In genomic region chr1:172818841-172819527, GRCh38 we compare ENCODE assay signal across 1 cellular context.
TF ChIP-seq lines count a peak whose summit lies in the region.

No MANE protein-coding gene starts in this region.

TF ChIP-seq in GM12878, 131 proteins besides CTCF, POLR2A, EP300 and RAD21 (continued from another document and continues in another):
- no peak for TF ChIP-seq ZBTB11 (CRISPR knock-in tag; IDR thresholded peaks at IDR 0.05)
- TF ChIP-seq MEF2B (IDR thresholded peaks at IDR 0.05; ENCODE audit: partially characterized antibody, poor library complexity, severe bottlenecking): peak; percentile 88
- no peak for TF ChIP-seq HSF1 (IDR thresholded peaks at IDR 0.05; ENCODE audit: low read depth, low read length)
- peak; percentile 99 for TF ChIP-seq PAX5 (IDR thresholded peaks at IDR 0.05; ENCODE audit: borderline replicate concordance, low read depth, low read length)
- TF ChIP-seq RAD51 (IDR thresholded peaks at IDR 0.05): peak; percentile 27; the same call in 1 of the 2 replicates
- TF ChIP-seq ZNF592 (IDR thresholded peaks at IDR 0.05): no peak
- TF ChIP-seq IKZF1 (conservative IDR thresholded peaks at IDR 0.05): peak; percentile 92
- TF ChIP-seq DPF2 (IDR thresholded peaks at IDR 0.05): peak; percentile 96
- TF ChIP-seq GATAD2B (conservative IDR thresholded peaks at IDR 0.05; ENCODE audit: low read depth): peak; percentile 66
- no peak for TF ChIP-seq ZBTB33 (IDR thresholded peaks at IDR 0.05)
- no peak for TF ChIP-seq SUZ12 (IDR thresholded peaks at IDR 0.05; ENCODE audit: unreplicated experiment)
- TF ChIP-seq SRF (IDR thresholded peaks at IDR 0.05; ENCODE audit: low read depth in 2 of 2, low read length in 2 of 2): 0 out of 4 replicates have a peak, but pooled peaks of 1 of the 2 experiments have one; percentile 14
- TF ChIP-seq EGR1 (IDR thresholded peaks at IDR 0.05; ENCODE audit: borderline replicate concordance in 1 of 2, low read depth in 2 of 2, low read length in 2 of 2): no peak
- peak; percentile 96 for TF ChIP-seq CBX5 (IDR thresholded peaks at IDR 0.05; ENCODE audit: low read depth)
- TF ChIP-seq ZNF217 (IDR thresholded peaks at IDR 0.05): peak; percentile 95
- no peak for TF ChIP-seq NR2C2 (IDR thresholded peaks at IDR 0.05; ENCODE audit: borderline replicate concordance, control insufficient read depth, insufficient read length, low read depth)
- TF ChIP-seq MYC (IDR thresholded peaks at IDR 0.05; ENCODE audit: insufficient read depth, insufficient read length, insufficient replicate concordance, low read length, severe bottlenecking): no peak
- no peak for TF ChIP-seq ZNF384 (IDR thresholded peaks at IDR 0.05; ENCODE audit: borderline replicate concordance, low read depth, low read length)
- peak; percentile 60; the same call in 1 of the 2 replicates for TF ChIP-seq JUND (IDR thresholded peaks at IDR 0.05; ENCODE audit: low read depth, low read length)
- TF ChIP-seq CUX1 (IDR thresholded peaks at IDR 0.05; ENCODE audit: insufficient replicate concordance, low read depth, low read length): no peak
- peak; percentile 7; the same call in 1 of the 2 replicates for TF ChIP-seq SREBF1 (IDR thresholded peaks at IDR 0.05; ENCODE audit: low read length)
- TF ChIP-seq POLR2AphosphoS5 (IDR thresholded peaks at IDR 0.05; ENCODE audit: low read length): no peak
- TF ChIP-seq EZH2 (IDR thresholded peaks at IDR 0.05; ENCODE audit: borderline replicate concordance, control insufficient read depth, low read depth, low read length): no peak
- TF ChIP-seq SMAD5 (IDR thresholded peaks at IDR 0.05; ENCODE audit: low read depth): no peak
- no peak for TF ChIP-seq ZBTB40 (IDR thresholded peaks at IDR 0.05; ENCODE audit: borderline replicate concordance)
- TF ChIP-seq IRF4 (IDR thresholded peaks at IDR 0.05; ENCODE audit: low read depth, low read length): peak; percentile 85; the same call in 1 of the 2 replicates
- TF ChIP-seq SMC3 (IDR thresholded peaks at IDR 0.05; ENCODE audit: borderline replicate concordance, low read length): peak; percentile 20; the same call in 1 of the 2 replicates
- TF ChIP-seq IRF5 (IDR thresholded peaks at IDR 0.05; ENCODE audit: borderline replicate concordance): no peak
